ENCODE assay signal across 8 cellular contexts in the genomic region with DNA sequence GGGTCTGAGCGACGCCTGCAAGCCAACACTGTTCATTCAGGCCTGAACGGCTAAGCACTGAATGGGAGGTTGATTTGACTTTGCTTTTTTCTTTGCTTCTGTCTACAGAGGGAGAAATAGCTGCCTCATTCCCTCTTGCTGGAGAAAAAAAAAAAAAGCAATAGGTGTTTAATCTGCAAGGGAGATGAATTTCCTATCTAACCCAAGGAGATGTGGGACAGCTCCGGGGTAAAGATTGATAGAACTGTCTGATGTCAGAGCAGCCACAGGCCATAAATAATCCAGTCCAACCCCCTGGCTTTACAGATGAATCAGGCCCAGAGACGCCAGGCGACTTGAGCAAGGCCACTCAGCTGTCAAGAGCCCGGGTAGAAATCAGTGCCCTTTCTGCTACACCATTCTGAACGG.
DNase-seq lines count a peak whose midpoint lies in the region; ATAC-seq, FAIRE-seq and TF ChIP-seq lines count a peak whose summit lies in the region.

No MANE protein-coding gene starts in this region.

- peak overlapping the region; percentile 96 for H3K27ac Mint-ChIP-seq in activated T-helper 17 cell treated with anti-CD3 and anti-CD28 coated beads, Interleukin-2, amount 50 U/mL, for 72 hours

- H3K4me3 ChIP-seq in kidney (ENCODE audit: low read length in 2 of 2), result peak overlapping the region; percentile 71 to 80
- H3K4me3 ChIP-seq in subcutaneous abdominal adipose tissue (ENCODE audit: low read depth in 1 of 5, low read length in 5 of 5), result peak overlapping the region; percentile 20 to 81 (median 67)

- ATAC-seq in activated T-helper 17 cell treated with anti-CD3 and anti-CD28 coated beads, Interleukin-2, amount 50 U/mL, for 72 hours (replicated peaks), result no peak
- ATAC-seq in GM21825 (IDR thresholded peaks at IDR 0.05; ENCODE audit: unreplicated experiment), result no peak

- TF ChIP-seq CTCF in kidney (IDR thresholded peaks at IDR 0.05; ENCODE audit: borderline replicate concordance, extremely low read depth, insufficient read depth), result no peak

- H3K9ac ChIP-seq in kidney (ENCODE audit: low read length in 2 of 2) (peak overlapping the region; percentile 38 to 94), subcutaneous abdominal adipose tissue (ENCODE audit: low read length in 5 of 5) (peak overlapping the region; percentile 59 to 97 (median 75))

- peak overlapping the region; percentile 88 for H3K4me3 Mint-ChIP-seq in activated T-helper 17 cell treated with anti-CD3 and anti-CD28 coated beads, Interleukin-2, amount 50 U/mL, for 72 hours

- no peak for FAIRE-seq in kidney (lab: Jason Lieb, UNC)

- no peaks in the 10 kb centered on the region for H3K27me3 Mint-ChIP-seq in activated T-helper 17 cell treated with anti-CD3 and anti-CD28 coated beads, Interleukin-2, amount 50 U/mL, for 72 hours

- peaks cover 6% of the 10 kb centered on the region for H3K36me3 Mint-ChIP-seq in activated T-helper 17 cell treated with anti-CD3 and anti-CD28 coated beads, Interleukin-2, amount 50 U/mL, for 72 hours (ENCODE audit: low read depth)

- peak overlapping the region; percentile 88 to 89 for H3K27ac ChIP-seq in kidney (ENCODE audit: low read depth in 2 of 2, low read length in 2 of 2)
- H3K27ac ChIP-seq in subcutaneous abdominal adipose tissue (ENCODE audit: low read depth, low read length), result peak overlapping the region; percentile 93

- peaks cover 2% of the 10 kb centered on the region for H3K4me1 Mint-ChIP-seq in activated T-helper 17 cell treated with anti-CD3 and anti-CD28 coated beads, Interleukin-2, amount 50 U/mL, for 72 hours

- H3K36me3 ChIP-seq in kidney (ENCODE audit: control insufficient read depth in 1 of 2, insufficient read depth in 2 of 2, low read length in 2 of 2) (no peaks in the 10 kb centered on the region), subcutaneous abdominal adipose tissue (ENCODE audit: control insufficient read depth in 5 of 5, insufficient read depth in 5 of 5, low read length in 5 of 5) (no peaks in the 10 kb centered on the region)

- intact Hi-C loops in kidney (cut with DNase I), result no loop called here

- no peaks in the 10 kb centered on the region for H3K9me3 Mint-ChIP-seq in activated T-helper 17 cell treated with anti-CD3 and anti-CD28 coated beads, Interleukin-2, amount 50 U/mL, for 72 hours

- H3K4me1 ChIP-seq in kidney (ENCODE audit: control insufficient read depth in 1 of 2, insufficient read depth in 1 of 2, low read depth in 1 of 2, low read length in 2 of 2) (peaks cover 0 to 6% of the 10 kb centered on the region in 2 donors), subcutaneous abdominal adipose tissue (ENCODE audit: control insufficient read depth in 5 of 5, insufficient read depth in 5 of 5, low read length in 5 of 5) (peaks cover 0 to 29% (median 24%) of the 10 kb centered on the region in 5 donors)

- no peaks in the 10 kb centered on the region for H3K27me3 ChIP-seq in subcutaneous abdominal adipose tissue (ENCODE audit: control insufficient read depth in 5 of 5, insufficient read depth in 4 of 5, low read length in 5 of 5)

- H3K9me3 ChIP-seq in kidney (ENCODE audit: control insufficient read depth in 1 of 2, low read length in 2 of 2) (no peaks in the 10 kb centered on the region), subcutaneous abdominal adipose tissue (ENCODE audit: control insufficient read depth in 5 of 5, low read length in 5 of 5) (no peaks in the 10 kb centered on the region)

- DNase-seq in NCI-H82 (lab: John Stamatoyannopoulos, UW), result peak; percentile 32
- DNase-seq in NCI-H82 treated with DMSO at 0.1 percent for 48 hours (lab: John Stamatoyannopoulos, UW; ENCODE audit: unreplicated experiment), result no peak
- no peak for DNase-seq in kidney
- DNase-seq in NCI-H524 (lab: John Stamatoyannopoulos, UW), result no peak
- DNase-seq in NCI-H1105 (lab: John Stamatoyannopoulos, UW), result no peak
